In the genomic region with DNA sequence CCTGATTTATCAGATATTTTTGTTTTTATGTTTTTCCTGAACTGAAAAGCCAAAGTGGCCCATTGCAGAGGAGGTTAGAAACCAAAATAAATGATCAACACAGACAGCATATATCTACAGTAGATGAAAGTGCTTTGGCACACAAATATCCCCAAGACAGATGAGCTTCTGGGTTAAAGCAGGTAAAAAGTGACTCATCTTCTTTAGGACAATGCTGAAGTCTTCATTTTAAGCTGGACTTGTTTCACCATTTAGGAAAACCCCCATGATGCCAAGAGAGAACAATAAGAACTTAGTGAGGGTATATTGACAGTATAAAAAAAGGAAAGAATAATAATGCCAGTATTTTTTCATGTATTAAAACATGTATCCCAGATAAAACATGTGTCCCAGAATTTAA, we compare ENCODE assay signal across 20 cellular contexts.
DNase-seq lines count a peak whose midpoint lies in the region; ATAC-seq and TF ChIP-seq lines count a peak whose summit lies in the region.
"Had no signal": no experiment of that assay in that cellular context is flagged by ENCODE, and none has a peak within 500 bp of the region (broad histone marks: within the 10 kb centered on the region; RNA-seq: fewer than 3 reads in every experiment).

No MANE protein-coding gene starts in this region.

- H3K27me3 ChIP-seq in mammary epithelial cell (ENCODE audit: insufficient read depth, low read length) (no peaks in the 10 kb centered on the region), foreskin keratinocyte (no peaks in the 10 kb centered on the region)

- peak overlapping the region; percentile 70 to 95 (median 87) for H3K27ac Mint-ChIP-seq in nephron
- H3K27ac Mint-ChIP-seq: CD4-positive, alpha-beta T cell; HFFc6 had no signal

- peak; percentile 88 for ATAC-seq in foreskin keratinocyte
- ATAC-seq in HG03520 (IDR thresholded peaks at IDR 0.05; ENCODE audit: unreplicated experiment): no peak
- ATAC-seq: HCT116 had no signal

- no peaks in the 10 kb centered on the region for H3K27me3 Mint-ChIP-seq in nephron (ENCODE audit: low read depth)

- H3K4me1 ChIP-seq in mammary epithelial cell (ENCODE audit: insufficient read depth, low read length) (peaks cover 46% of the 10 kb centered on the region), foreskin keratinocyte (peaks cover 10% of the 10 kb centered on the region)
- H3K4me1 ChIP-seq: Caco-2 had no signal

- H3K79me2 ChIP-seq in mammary epithelial cell (ENCODE audit: insufficient read depth, low read length): no peaks in the 10 kb centered on the region

- H3K36me3 Mint-ChIP-seq in nephron (ENCODE audit: low read depth): no peaks in the 10 kb centered on the region

- H2AFZ ChIP-seq in mammary epithelial cell (ENCODE audit: low read depth, low read length): no peak overlapping the region

- DNase-seq in RWPE1 (ENCODE audit: low spot score) (peak; percentile 8), mammary epithelial cell (peak; percentile 88), foreskin keratinocyte (peak; percentile 58 to 71), NCI-H345 treated with DMSO at 0.1 percent for 48 hours (lab: John Stamatoyannopoulos, UW; ENCODE audit: unreplicated experiment) (no peak)
- DNase-seq in activated T-cell treated with anti-CD3 and anti-CD28 coated beads, Interleukin-2, amount 50 U/mL, for 48 hours: no peak
- no peak for DNase-seq in activated CD8-positive, alpha-beta memory T cell treated with anti-CD3 and anti-CD28 coated beads, Interleukin-2, amount 50 U/mL, for 4 hours
- DNase-seq: AML-193; Caco-2; CD4-positive, alpha-beta T cell; DMS153; DMS79; GDM1; GOT3; H7; HFFc6; IMR-90 had no signal

- H3K27ac ChIP-seq in RWPE1 (no peak overlapping the region), mammary epithelial cell (ENCODE audit: insufficient read depth, low read depth, low read length) (peak overlapping the region; percentile 60), foreskin keratinocyte (peak overlapping the region; percentile 32)
- H3K27ac ChIP-seq: C4-2B had no signal

- peaks cover 32% of the 10 kb centered on the region for H3K4me1 Mint-ChIP-seq in nephron

- BruUV-seq in mammary epithelial cell (replicated peaks; lab: Mats Ljungman, UMichigan): no TSS peak

- no peaks in the 10 kb centered on the region for H4K20me1 ChIP-seq in mammary epithelial cell (ENCODE audit: insufficient read depth, low read length)

- H3K9me3 ChIP-seq in mammary epithelial cell (replicated peaks; ENCODE audit: insufficient read depth, low read length): no peaks in the 10 kb centered on the region
- H3K9me3 ChIP-seq: Caco-2 had no signal

- H3K9ac ChIP-seq in mammary epithelial cell (ENCODE audit: insufficient read depth, low read length): no peak overlapping the region

- CTCF ChIA-PET in RWPE1 (lab: Yijun Ruan, JAX): interaction anchor here (0.6 to 1.1 kb wide), 2 partner anchors 269 to 400 kb away, joined by 3 read pairs; no protein-coding TSS in a partner anchor
- CTCF ChIA-PET in mammary epithelial cell (lab: Charles Lee; ENCODE audit: low non-redundant PET): no interaction called here

- in situ Hi-C loops in mammary epithelial cell (cut with MboI; ENCODE audit: low sequenced_read_pairs in 2 of 2): loop anchor here (25.0 kb wide), 2 partner anchors 263 to 288 kb away; no protein-coding TSS in a partner anchor

- H3K4me3 ChIP-seq in mammary epithelial cell (replicated peaks in 1 of 3; ENCODE audit: insufficient read depth in 1 of 3, low read depth in 2 of 3, low read length in 3 of 3): no peak overlapping the region

- intact Hi-C loops in mammary epithelial cell (cut with micrococcal nuclease): no loop called here

- TF ChIP-seq CTCF in RWPE1 (conservative IDR thresholded peaks at IDR 0.05; ENCODE audit: low read depth): no peak
- TF ChIP-seq CTCF in mammary epithelial cell (conservative IDR thresholded peaks at IDR 0.05 in 1 of 2, IDR thresholded peaks at IDR 0.05 in 1 of 2; ENCODE audit: extremely low read depth in 1 of 2, insufficient read depth in 1 of 2, low read depth in 1 of 2, low read length in 2 of 2): no peak
- no peak for TF ChIP-seq CTCF in foreskin keratinocyte (conservative IDR thresholded peaks at IDR 0.05)
- TF ChIP-seq CTCF in nephron (IDR thresholded peaks at IDR 0.05; ENCODE audit: unreplicated experiment in 3 of 3): no peak

- no peaks in the 10 kb centered on the region for H3K9me3 Mint-ChIP-seq in nephron
- H3K9me3 Mint-ChIP-seq: CD4-positive, alpha-beta T cell; HFFc6 had no signal

- POLR2A ChIA-PET in RWPE1 (lab: Yijun Ruan, JAX; ENCODE audit: low non-redundant PET): interaction anchor here (0.7 kb wide), 1 partner anchor 65 kb away, joined by 3 read pairs; no protein-coding TSS in a partner anchor

- no peaks in the 10 kb centered on the region for H3K36me3 ChIP-seq in mammary epithelial cell (ENCODE audit: insufficient read depth, low read length)

- dilution Hi-C loops in mammary epithelial cell (cut with HindIII; ENCODE audit: low sequenced_read_pairs): loop anchor here (5.0 to 10.0 kb wide), 7 partner anchors 56 to 476 kb away; partner anchors contain the start of gene TNKS1BP1

- peak overlapping the region in 1 of 3 experiments; percentile 51 for H3K4me3 Mint-ChIP-seq in nephron
- H3K4me3 Mint-ChIP-seq: CD4-positive, alpha-beta T cell; HFFc6 had no signal

- peak overlapping the region; percentile 54 for H3K4me2 ChIP-seq in mammary epithelial cell (ENCODE audit: insufficient read depth, low read depth, low read length)

Comparison
In these comparisons a context has a peak if more than half of its experiments do, and no peak if none do; other contexts are left out.
1. DNase-seq: peak in RWPE1 (single experiment), mammary epithelial cell (single experiment) and foreskin keratinocyte (2 of 2); none in activated T-cell treated with anti-CD3 and anti-CD28 coated beads, Interleukin-2, amount 50 U/mL, for 48 hours (0 of 2), activated CD8-positive, alpha-beta memory T cell treated with anti-CD3 and anti-CD28 coated beads, Interleukin-2, amount 50 U/mL, for 4 hours (single experiment) and NCI-H345 treated with DMSO at 0.1 percent for 48 hours (single experiment).